In the genomic region with DNA sequence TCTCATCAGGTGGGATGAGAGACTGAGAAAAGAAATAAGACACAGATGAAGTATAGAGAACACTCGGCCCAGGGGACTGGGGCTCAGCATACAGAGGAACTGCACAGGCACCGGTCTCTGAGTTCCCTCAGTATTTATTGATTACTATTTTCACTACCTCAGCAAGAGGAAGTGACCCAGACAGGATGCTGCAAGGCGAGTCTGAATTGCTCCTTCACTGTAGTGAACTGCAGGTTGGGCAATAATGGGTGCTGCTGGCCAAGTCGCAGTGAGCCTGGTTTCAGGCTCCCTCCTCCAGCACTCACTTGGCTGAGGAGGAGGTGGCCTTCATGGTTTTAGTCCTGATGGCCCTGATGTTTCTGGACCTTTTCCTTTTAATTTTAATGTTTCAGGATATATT, we compare ENCODE assay signal across 11 cellular contexts. TPM values are rescaled to one million over a fixed set of nuclear protein-coding genes. Genes with fewer than 3 reads are reported as not detected.
A peak's percentile ranks its signal among the peaks of the same experiment; 100 is the strongest.
DNase-seq lines count a peak whose midpoint lies in the region; ATAC-seq, FAIRE-seq and TF ChIP-seq lines count a peak whose summit lies in the region.
"Had no signal": no experiment of that assay in that cellular context is flagged by ENCODE, and none has a peak within 500 bp of the region (broad histone marks: within the 10 kb centered on the region; RNA-seq: fewer than 3 reads in every experiment).

No MANE protein-coding gene starts in this region.

- no peak overlapping the region for H3K27ac Mint-ChIP-seq in activated naive CD4-positive, alpha-beta T cell treated with anti-CD3 and anti-CD28 coated beads, Interleukin-2, amount 50 U/mL, for 72 hours
- H3K27ac Mint-ChIP-seq in effector memory CD8-positive, alpha-beta T cell = no peak overlapping the region

- H3K9me3 ChIP-seq in A673 (ENCODE audit: low read depth, low read length, poor library complexity, severe bottlenecking) = no peaks in the 10 kb centered on the region

- H3K27me3 Mint-ChIP-seq in effector memory CD8-positive, alpha-beta T cell = peaks cover 46 to 69% of the 10 kb centered on the region in 2 donors

- intact Hi-C loops in A673 (cut with micrococcal nuclease; ENCODE audit: unreplicated experiment) = no loop called here

- no peak overlapping the region for H3K4me3 Mint-ChIP-seq in effector memory CD8-positive, alpha-beta T cell

- FAIRE-seq in frontal cortex (lab: Jason Lieb, UNC) = no peak

- BruUV-seq in A673 (replicated peaks; lab: Mats Ljungman, UMichigan) = no TSS peak

- no peak overlapping the region for H3K4me3 ChIP-seq in A673 (ENCODE audit: low read depth, low read length, poor library complexity, severe bottlenecking)

- no peaks in the 10 kb centered on the region for H3K36me3 ChIP-seq in A673 (ENCODE audit: insufficient read depth, low read length, poor library complexity, severe bottlenecking)

- POLR2A ChIA-PET in A673 (lab: Charles Lee; ENCODE audit: low non-redundant PET) = no interaction called here

- peak; percentile 83 for ATAC-seq in GM18508 (IDR thresholded peaks at IDR 0.05; ENCODE audit: insufficient read depth, unreplicated experiment)
- ATAC-seq in GM21737 (IDR thresholded peaks at IDR 0.05; ENCODE audit: unreplicated experiment) = peak; percentile 72
- no peak for ATAC-seq in activated naive CD4-positive, alpha-beta T cell treated with anti-CD3 and anti-CD28 coated beads, Interleukin-2, amount 50 U/mL, for 72 hours
- ATAC-seq in effector memory CD8-positive, alpha-beta T cell (replicated peaks) = no peak

- no peak for TF ChIP-seq CTCF in A673 (conservative IDR thresholded peaks at IDR 0.05; ENCODE audit: low read depth, low read length)

- H3K36me3 Mint-ChIP-seq in activated naive CD4-positive, alpha-beta T cell treated with anti-CD3 and anti-CD28 coated beads, Interleukin-2, amount 50 U/mL, for 72 hours = peaks cover 6 to 26% of the 10 kb centered on the region in 2 donors
- no peaks in the 10 kb centered on the region for H3K36me3 Mint-ChIP-seq in effector memory CD8-positive, alpha-beta T cell (ENCODE audit: insufficient read depth)

- H3K4me1 ChIP-seq in A673 (ENCODE audit: insufficient read depth, low read length, poor library complexity, severe bottlenecking) = no peaks in the 10 kb centered on the region

- DNase-seq in NOMO-1 treated with dmso at 0.1 percent for 144 hours (lab: John Stamatoyannopoulos, UW; ENCODE audit: unreplicated experiment) (peak; percentile 74), medulla oblongata (ENCODE audit: extremely low spot score) (peak; percentile 46), A673 (ENCODE audit: low spot score) (no peak), frontal cortex (ENCODE audit: low spot score in 2 of 2) (no peak)
- no peak for DNase-seq in activated naive CD4-positive, alpha-beta T cell treated with anti-CD3 and anti-CD28 coated beads, Interleukin-2, amount 50 U/mL, for 72 hours (ENCODE audit: low spot score in 2 of 2)
- no peak for DNase-seq in effector memory CD8-positive, alpha-beta T cell
- DNase-seq: activated CD8-positive, alpha-beta memory T cell treated with anti-CD3 and anti-CD28 coated beads, Interleukin-2, amount 50 U/mL, for 48 hours; NCI-H446 treated with DMSO at 0.1 percent for 48 hours had no signal

- H3K27me3 ChIP-seq in A673 (replicated peaks; ENCODE audit: insufficient read depth, low read depth, low read length, poor library complexity) = peaks cover 3% of the 10 kb centered on the region

- H3K9me3 Mint-ChIP-seq in activated naive CD4-positive, alpha-beta T cell treated with anti-CD3 and anti-CD28 coated beads, Interleukin-2, amount 50 U/mL, for 72 hours = peaks cover 16 to 17% of the 10 kb centered on the region in 2 donors
- H3K9me3 Mint-ChIP-seq in effector memory CD8-positive, alpha-beta T cell = peaks cover 3% of the 10 kb centered on the region in 2 donors

- H3K4me1 Mint-ChIP-seq in effector memory CD8-positive, alpha-beta T cell (ENCODE audit: low read depth in 2 of 2) = no peaks in the 10 kb centered on the region

- CTCF ChIA-PET in A673 (lab: Charles Lee) = no interaction called here

- no peak overlapping the region for H3K27ac ChIP-seq in A673 (ENCODE audit: low read depth, low read length, poor library complexity, severe bottlenecking)

RNA-seq across cellular contexts. Expression of gene OR52K2, which starts 10.4 kb away (rescaled TPM):
- total RNA-seq in activated naive CD4-positive, alpha-beta T cell treated with anti-CD3 and anti-CD28 coated beads, Interleukin-2, amount 50 U/mL, for 72 hours = not detected
- total RNA-seq in A673 (2021) (not detected in 2 replicates), frontal cortex (not detected)
- total RNA-seq: Daoy had no signal

RNA-seq across cellular contexts. Expression of gene OR52K1, which starts 23.0 kb away (rescaled TPM):
- under 1 TPM; 0.20 to 0.33 TPM for total RNA-seq in activated naive CD4-positive, alpha-beta T cell treated with anti-CD3 and anti-CD28 coated beads, Interleukin-2, amount 50 U/mL, for 72 hours
- not detected in 2 replicates for total RNA-seq in A673 (2021)
- not detected for total RNA-seq in frontal cortex
- total RNA-seq: Daoy had no signal

Comparison
In these comparisons a context has a peak if more than half of its experiments do, and no peak if none do; other contexts are left out.
1. ATAC-seq: peak in GM18508 (single experiment) and GM21737 (single experiment); none in activated naive CD4-positive, alpha-beta T cell treated with anti-CD3 and anti-CD28 coated beads, Interleukin-2, amount 50 U/mL, for 72 hours (0 of 2) and effector memory CD8-positive, alpha-beta T cell (single experiment).
2. DNase-seq: peak in NOMO-1 treated with dmso at 0.1 percent for 144 hours (single experiment) and medulla oblongata (single experiment); none in activated naive CD4-positive, alpha-beta T cell treated with anti-CD3 and anti-CD28 coated beads, Interleukin-2, amount 50 U/mL, for 72 hours (0 of 2), A673 (single experiment), frontal cortex (0 of 2) and effector memory CD8-positive, alpha-beta T cell (0 of 3).